Comparison of ENCODE assay signal across 8 cellular contexts in genomic region chr9:90642570-90643539, GRCh38. TPM values are rescaled to one million over a fixed set of nuclear protein-coding genes. Genes with fewer than 3 reads are reported as not detected.
A peak's percentile ranks its signal among the peaks of the same experiment; 100 is the strongest.
DNase-seq lines count a peak whose midpoint lies in the region; ATAC-seq, FAIRE-seq and TF ChIP-seq lines count a peak whose summit lies in the region.

A gene with protein sequence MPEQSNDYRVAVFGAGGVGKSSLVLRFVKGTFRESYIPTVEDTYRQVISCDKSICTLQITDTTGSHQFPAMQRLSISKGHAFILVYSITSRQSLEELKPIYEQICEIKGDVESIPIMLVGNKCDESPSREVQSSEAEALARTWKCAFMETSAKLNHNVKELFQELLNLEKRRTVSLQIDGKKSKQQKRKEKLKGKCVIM (minus strand): TSS chr9:90642824. CDS start chr9:90613827, 28,997 bp downstream.

- H3K4me2 ChIP-seq in A549: peak within 1 kb of the TSS; percentile 90

- peaks cover 59% of the 10 kb centered on the region for H3K27me3 ChIP-seq in foreskin keratinocyte

- 7% methylated on average over 50 of the region's 53 CpGs for WGBS in A549 (ENCODE audit: missing lambda C conversion rate)
- whole genome bisulfite sequencing in urinary bladder: 6% methylated on average over 53 of the region's 53 CpGs

- peak; percentile 65 to 71 for TF ChIP-seq RAD21 in A549 (conservative IDR thresholded peaks at IDR 0.05 in 1 of 2, IDR thresholded peaks at IDR 0.05 in 1 of 2)

- CTCF ChIA-PET in A549 (lab: Yijun Ruan, JAX): interaction anchor here (0.5 to 2.0 kb wide), 24 partner anchors 11 to 1040 kb away, joined by 3 to 12 read pairs (median 3); no protein-coding TSS in a partner anchor

- POLR2A ChIA-PET in A549 (lab: Yijun Ruan, JAX): no interaction called here

- peaks cover 7% of the 10 kb centered on the region for H3K4me1 Mint-ChIP-seq in activated T-cell treated with anti-CD3 and anti-CD28 coated beads, Interleukin-2, amount 50 U/mL, for 24 hours (ENCODE audit: low read depth)
- peaks cover 12% of the 10 kb centered on the region for H3K4me1 Mint-ChIP-seq in nephron

- ATAC-seq in A549 (peak; percentile 98 to 99), foreskin keratinocyte (peak; percentile 96)

- H3K9me3 ChIP-seq in A549: no peaks in the 10 kb centered on the region

- H3K4me3 Mint-ChIP-seq in activated T-cell treated with anti-CD3 and anti-CD28 coated beads, Interleukin-2, amount 50 U/mL, for 24 hours: peak within 1 kb of the TSS; percentile 62
- H3K4me3 Mint-ChIP-seq in nephron: peak within 1 kb of the TSS; percentile 92 to 94 (median 93)

- H3K4me1 ChIP-seq in A549 (0 out of 3 replicates have a peak, but pooled peaks cover 2% of the 10 kb centered on the region), foreskin keratinocyte (no peaks in the 10 kb centered on the region), urinary bladder (ENCODE audit: insufficient read depth) (no peaks in the 10 kb centered on the region)

- no peaks in the 10 kb centered on the region for H3K36me3 ChIP-seq in urinary bladder (ENCODE audit: insufficient read depth)

- peak; percentile 74 for TF ChIP-seq CTCF in A549 (IDR thresholded peaks at IDR 0.05)
- TF ChIP-seq CTCF in GM12875 (IDR thresholded peaks at IDR 0.05; ENCODE audit: borderline replicate concordance, insufficient read depth, low read depth, low read length): 0 out of 2 replicates have a peak, but pooled peaks have one; percentile 2
- TF ChIP-seq CTCF in foreskin keratinocyte (conservative IDR thresholded peaks at IDR 0.05): peak; percentile 70
- peak; percentile 52 to 67 (median 54) for TF ChIP-seq CTCF in nephron (IDR thresholded peaks at IDR 0.05; ENCODE audit: unreplicated experiment in 3 of 3)

- DNase-seq in A549 (ENCODE audit: low read depth in 1 of 2, low spot score in 1 of 2) (peak; percentile 29 to 75), NCI-H1694 treated with DMSO at 0.1 percent for 48 hours (lab: John Stamatoyannopoulos, UW) (peak; percentile 78), foreskin keratinocyte (peak; percentile 27 to 68), HTR-8/SVneo (ENCODE audit: insufficient read length, low spot score) (no peak)
- peak; percentile 43 for DNase-seq in activated T-cell treated with anti-CD3 and anti-CD28 coated beads, Interleukin-2, amount 50 U/mL, for 24 hours

- peaks cover 85% of the 10 kb centered on the region for H3K27me3 Mint-ChIP-seq in activated T-cell treated with anti-CD3 and anti-CD28 coated beads, Interleukin-2, amount 50 U/mL, for 24 hours
- H3K27me3 Mint-ChIP-seq in nephron (ENCODE audit: low read depth): peaks cover 47% of the 10 kb centered on the region

- H3K36me3 Mint-ChIP-seq in activated T-cell treated with anti-CD3 and anti-CD28 coated beads, Interleukin-2, amount 50 U/mL, for 24 hours (ENCODE audit: low read depth): no peaks in the 10 kb centered on the region
- no peaks in the 10 kb centered on the region for H3K36me3 Mint-ChIP-seq in nephron (ENCODE audit: low read depth)

- H3K27ac ChIP-seq in A549 (0 out of 6 replicates have a peak within 1 kb of the TSS, but pooled peaks of 1 of the 2 experiments have one; percentile 34), foreskin keratinocyte (no peak within 1 kb of the TSS), urinary bladder (ENCODE audit: low read depth) (no peak within 1 kb of the TSS)

- H3K4me3 ChIP-seq in A549: peak within 1 kb of the TSS; percentile 43
- H3K4me3 ChIP-seq in GM12875 (ENCODE audit: low read depth, low read length): no peak within 1 kb of the TSS
- peak within 1 kb of the TSS; percentile 37 for H3K4me3 ChIP-seq in urinary bladder (ENCODE audit: low read depth, low read length)

- no peak for TF ChIP-seq EP300 in A549 (IDR thresholded peaks at IDR 0.05)

- no peak within 1 kb of the TSS for H3K27ac Mint-ChIP-seq in activated T-cell treated with anti-CD3 and anti-CD28 coated beads, Interleukin-2, amount 50 U/mL, for 24 hours
- H3K27ac Mint-ChIP-seq in nephron: peak within 1 kb of the TSS; percentile 26 to 57 (median 29)

- FAIRE-seq in A549 (lab: Jason Lieb, UNC): no peak
- FAIRE-seq in HTR-8/SVneo (lab: Jason Lieb, UNC): no peak

- H3K9me3 Mint-ChIP-seq in activated T-cell treated with anti-CD3 and anti-CD28 coated beads, Interleukin-2, amount 50 U/mL, for 24 hours: no peaks in the 10 kb centered on the region
- no peaks in the 10 kb centered on the region for H3K9me3 Mint-ChIP-seq in nephron

- no peak for TF ChIP-seq POLR2A in A549 (IDR thresholded peaks at IDR 0.05; ENCODE audit: low read length)

TF ChIP-seq in A549, 52 proteins besides CTCF, POLR2A, EP300 and RAD21:
- TF ChIP-seq, protein P1, sequence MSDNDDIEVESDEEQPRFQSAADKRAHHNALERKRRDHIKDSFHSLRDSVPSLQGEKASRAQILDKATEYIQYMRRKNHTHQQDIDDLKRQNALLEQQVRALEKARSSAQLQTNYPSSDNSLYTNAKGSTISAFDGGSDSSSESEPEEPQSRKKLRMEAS (IDR thresholded peaks at IDR 0.05): peak; percentile 34; the same call in 1 of the 2 replicates
- no peak for TF ChIP-seq HEYL (CRISPR knock-in tag; IDR thresholded peaks at IDR 0.05)
- TF ChIP-seq ZNF302 (CRISPR knock-in tag; IDR thresholded peaks at IDR 0.05): no peak
- TF ChIP-seq RNF2 (IDR thresholded peaks at IDR 0.05; ENCODE audit: borderline replicate concordance, low read depth): 0 out of 2 replicates have a peak, but pooled peaks have one; percentile 7
- TF ChIP-seq HOXB13 (CRISPR knock-in tag; IDR thresholded peaks at IDR 0.05; ENCODE audit: low read depth): no peak
- no peak for TF ChIP-seq HES2 (IDR thresholded peaks at IDR 0.05)
- peak; percentile 92 for TF ChIP-seq SMC3 (IDR thresholded peaks at IDR 0.05)
- TF ChIP-seq NFE2L2 (conservative IDR thresholded peaks at IDR 0.05; ENCODE audit: low read length): no peak

RNA-seq across cellular contexts. Expression of the gene that starts here (rescaled TPM):
- polyA plus RNA-seq in A549 (2011; rRNA removed): 0.08 and 0.12 TPM in 2 replicates
- polyA plus RNA-seq in A549 (2012; cell fraction: cytosol; rRNA removed): 0.01 TPM in 2 replicates
- polyA plus RNA-seq in A549 (2012; cell fraction: nucleus; rRNA removed): 0.01 and 0.06 TPM in 2 replicates
- polyA plus RNA-seq in A549 (2017; fragmentation: RNase III; extraction: RNeasy Plus Mini Kit Qiagen cat#74134 plus additional on column Dnase treatment): 0.08 to 0.09 TPM (median 0.09 TPM) in 3 replicates
- 0.05 and 0.12 TPM in 2 replicates for polyA minus RNA-seq in A549 (2011; rRNA and poly(A)+ RNA removed)
- not detected in 2 replicates for total RNA-seq in foreskin keratinocyte
- polyA plus RNA-seq in foreskin keratinocyte: not detected in 2 replicates
- 2.2 TPM for total RNA-seq in urinary bladder
- polyA plus RNA-seq in urinary bladder: 0.05 TPM

Comparison
In these comparisons a context has a peak if more than half of its experiments do, and no peak if none do; other contexts are left out.
1. Peak in DNase-seq, ATAC-seq, H3K4me3 ChIP-seq and H3K4me2 ChIP-seq in A549; RNA of the gene not detected or under 1 TPM.
2. Peak in DNase-seq and ATAC-seq in foreskin keratinocyte; RNA of the gene not detected or under 1 TPM.
3. CTCF ChIP-seq: peak in every context shown above with its lines; median percentile 74 in A549; 70 in foreskin keratinocyte; 54 in nephron; 2 in GM12875.